8 cellular contexts compared by ENCODE assay signal in the genomic region with DNA sequence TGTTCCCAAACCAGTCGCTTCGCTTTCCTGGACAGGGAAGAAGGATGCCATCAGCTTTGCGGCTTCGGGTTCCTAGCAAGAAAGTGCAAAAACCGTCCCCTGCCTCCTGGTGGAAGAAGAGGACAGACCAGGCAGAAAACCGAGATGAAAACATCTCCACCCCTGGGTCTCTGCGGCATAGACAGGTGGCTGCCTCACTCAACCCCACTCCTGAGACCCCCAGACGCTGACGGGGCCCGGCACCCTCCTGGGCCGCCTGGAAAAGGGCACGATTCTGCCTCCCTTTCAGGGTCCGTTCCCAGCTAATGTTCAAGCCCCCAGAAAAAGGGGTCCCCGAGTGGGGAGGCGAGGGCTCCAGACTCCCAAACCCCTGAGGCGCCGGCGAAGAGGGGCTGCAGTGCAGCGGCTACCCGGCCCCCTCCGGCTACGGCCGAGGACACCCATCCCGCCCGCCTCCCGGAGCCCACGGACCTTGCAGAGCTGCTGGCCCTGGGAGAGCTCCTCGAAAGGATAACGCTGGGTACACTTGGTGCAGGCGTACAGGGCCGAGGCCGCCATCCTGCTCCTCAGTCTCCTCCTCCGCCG. TPM values are rescaled to one million over a fixed set of nuclear protein-coding genes. Genes with fewer than 3 reads are reported as not detected.
DNase-seq lines count a peak whose midpoint lies in the region; ATAC-seq and FAIRE-seq lines count a peak whose summit lies in the region.

No MANE protein-coding gene starts in this region.

- H3K9me3 Mint-ChIP-seq in T-helper 1 cell treated with Interleukin-12 subunit alpha and Interleukin-12 subunit beta and Interleukin-4 antibody, amounts not matched to agents 30 μg/mL and 1 μg/mL, for 36 hours, result no peaks in the 10 kb centered on the region
- no peaks in the 10 kb centered on the region for H3K9me3 Mint-ChIP-seq in dendritic cell treated with granulocyte-macrophage colony-stimulating factor and Interleukin-4, amounts not matched to agents 40 ng/mL and 50 ng/mL, for 4 days
- no peaks in the 10 kb centered on the region for H3K9me3 Mint-ChIP-seq in stimulated activated naive CD8-positive, alpha-beta T cell treated with anti-CD3 and anti-CD28 coated beads, Interleukin-15, amount 100 ng/mL, for 72 hours

- intact Hi-C loops in dendritic cell treated with granulocyte-macrophage colony-stimulating factor and Interleukin-4, amounts not matched to agents 40 ng/mL and 50 ng/mL, for 4 days (cut with micrococcal nuclease), result loop anchor here (1.0 to 10.0 kb wide), 4 partner anchors 601 to 1164 kb away; a partner anchor contains a TSS

- peak overlapping the region; percentile 29 for H2BK15ac ChIP-seq in mesenchymal stem cell (ENCODE audit: low read depth, poor library complexity, severe bottlenecking)

- peaks cover 3 to 38% of the 10 kb centered on the region in 2 experiments for H3K36me3 ChIP-seq in mesenchymal stem cell (ENCODE audit: control insufficient read depth in 1 of 2, insufficient read depth in 2 of 2, low read depth in 1 of 2, low read length in 2 of 2)

- peak overlapping the region; percentile 88 to 100 for H3K18ac ChIP-seq in mesenchymal stem cell (ENCODE audit: low read depth in 1 of 2, low read length in 2 of 2)

- peak overlapping the region; percentile 93 to 97 for H3K4me3 ChIP-seq in mesenchymal stem cell (ENCODE audit: insufficient read depth in 1 of 2, low read depth in 1 of 2, low read length in 2 of 2)

- peaks cover 28% of the 10 kb centered on the region for H3K36me3 Mint-ChIP-seq in T-helper 1 cell treated with Interleukin-12 subunit alpha and Interleukin-12 subunit beta and Interleukin-4 antibody, amounts not matched to agents 30 μg/mL and 1 μg/mL, for 36 hours (ENCODE audit: low read depth)
- peaks cover 57% of the 10 kb centered on the region for H3K36me3 Mint-ChIP-seq in dendritic cell treated with granulocyte-macrophage colony-stimulating factor and Interleukin-4, amounts not matched to agents 40 ng/mL and 50 ng/mL, for 4 days (ENCODE audit: low read depth)

- no peak for ATAC-seq in stimulated activated naive CD8-positive, alpha-beta T cell treated with anti-CD3 and anti-CD28 coated beads, Interleukin-15, amount 100 ng/mL, for 72 hours
- no peak for ATAC-seq in GM18861 (IDR thresholded peaks at IDR 0.05; ENCODE audit: unreplicated experiment)

- no peaks in the 10 kb centered on the region for H3K9me3 ChIP-seq in mesenchymal stem cell (ENCODE audit: control insufficient read depth, low read length)

- peak overlapping the region; percentile 90 for H2BK5ac ChIP-seq in mesenchymal stem cell (ENCODE audit: low read depth, low read length, poor library complexity, severe bottlenecking)

- H4K91ac ChIP-seq in mesenchymal stem cell (ENCODE audit: low read length), result no peak overlapping the region

- no peak overlapping the region for H2BK120ac ChIP-seq in mesenchymal stem cell (ENCODE audit: low read depth, low read length)

- under 1% methylated on average over 31 of the region's 34 CpGs for WGBS in mesenchymal stem cell

- H2AK5ac ChIP-seq in mesenchymal stem cell (ENCODE audit: low read length, severe bottlenecking), result no peak overlapping the region

- peak overlapping the region in 1 of 2 experiments; percentile 69 for H2BK12ac ChIP-seq in mesenchymal stem cell (ENCODE audit: low read length in 2 of 2)

- peak overlapping the region; percentile 89 for H4K8ac ChIP-seq in mesenchymal stem cell (ENCODE audit: low read length)

- H3K23ac ChIP-seq in mesenchymal stem cell (ENCODE audit: low read length in 2 of 2), result peak overlapping the region in 1 of 2 experiments; percentile 95

- peak overlapping the region; percentile 92 for H3K4me2 ChIP-seq in mesenchymal stem cell (ENCODE audit: low read length, poor library complexity, severe bottlenecking)

- H3K79me1 ChIP-seq in mesenchymal stem cell (replicated peaks; ENCODE audit: low read length, poor library complexity, severe bottlenecking), result peaks cover 14% of the 10 kb centered on the region

- peak overlapping the region; percentile 76 for H3K27ac ChIP-seq in mesenchymal stem cell (ENCODE audit: low read length, poor library complexity, severe bottlenecking)

- peak overlapping the region; percentile 96 for H3K9ac ChIP-seq in mesenchymal stem cell (ENCODE audit: low read length)

- peak overlapping the region; percentile 97 for H2AFZ ChIP-seq in mesenchymal stem cell (ENCODE audit: low read depth, low read length)

- H3K4ac ChIP-seq in mesenchymal stem cell (ENCODE audit: low read depth in 1 of 2, low read length in 2 of 2), result peak overlapping the region in 1 of 2 experiments; percentile 91

- peak overlapping the region; percentile 88 for H3K27ac Mint-ChIP-seq in T-helper 1 cell treated with Interleukin-12 subunit alpha and Interleukin-12 subunit beta and Interleukin-4 antibody, amounts not matched to agents 30 μg/mL and 1 μg/mL, for 36 hours
- H3K27ac Mint-ChIP-seq in dendritic cell treated with granulocyte-macrophage colony-stimulating factor and Interleukin-4, amounts not matched to agents 40 ng/mL and 50 ng/mL, for 4 days, result peak overlapping the region; percentile 100
- H3K27ac Mint-ChIP-seq in stimulated activated naive CD8-positive, alpha-beta T cell treated with anti-CD3 and anti-CD28 coated beads, Interleukin-15, amount 100 ng/mL, for 72 hours, result peak overlapping the region; percentile 100

- no peaks in the 10 kb centered on the region for H3K27me3 ChIP-seq in mesenchymal stem cell (ENCODE audit: control insufficient read depth in 1 of 2, insufficient read depth in 1 of 2, low read length in 2 of 2)

- DNase-seq in NCI-H82 (lab: John Stamatoyannopoulos, UW) (peak; percentile 52), NCI-H82 treated with DMSO at 0.1 percent for 48 hours (lab: John Stamatoyannopoulos, UW; ENCODE audit: unreplicated experiment) (no peak), HTR-8/SVneo (ENCODE audit: insufficient read length, low spot score) (peak; percentile 15), mesenchymal stem cell (peak; percentile 77)
- no peak for DNase-seq in stimulated activated naive CD8-positive, alpha-beta T cell treated with anti-CD3 and anti-CD28 coated beads, Interleukin-15, amount 100 ng/mL, for 72 hours

- H3K27me3 Mint-ChIP-seq in T-helper 1 cell treated with Interleukin-12 subunit alpha and Interleukin-12 subunit beta and Interleukin-4 antibody, amounts not matched to agents 30 μg/mL and 1 μg/mL, for 36 hours (ENCODE audit: low read depth), result no peaks in the 10 kb centered on the region
- no peaks in the 10 kb centered on the region for H3K27me3 Mint-ChIP-seq in dendritic cell treated with granulocyte-macrophage colony-stimulating factor and Interleukin-4, amounts not matched to agents 40 ng/mL and 50 ng/mL, for 4 days
- H3K27me3 Mint-ChIP-seq in stimulated activated naive CD8-positive, alpha-beta T cell treated with anti-CD3 and anti-CD28 coated beads, Interleukin-15, amount 100 ng/mL, for 72 hours, result no peaks in the 10 kb centered on the region

- H3K4me1 ChIP-seq in mesenchymal stem cell (ENCODE audit: control insufficient read depth, insufficient read depth, low read depth, low read length), result peaks cover 2% of the 10 kb centered on the region

- peak overlapping the region in 1 of 2 experiments; percentile 96 for H3K14ac ChIP-seq in mesenchymal stem cell (ENCODE audit: low read length in 2 of 2)

- H3K4me1 Mint-ChIP-seq in T-helper 1 cell treated with Interleukin-12 subunit alpha and Interleukin-12 subunit beta and Interleukin-4 antibody, amounts not matched to agents 30 μg/mL and 1 μg/mL, for 36 hours (ENCODE audit: low read depth), result peaks cover 44% of the 10 kb centered on the region
- H3K4me1 Mint-ChIP-seq in dendritic cell treated with granulocyte-macrophage colony-stimulating factor and Interleukin-4, amounts not matched to agents 40 ng/mL and 50 ng/mL, for 4 days (ENCODE audit: low read depth), result peaks cover 29% of the 10 kb centered on the region
- H3K4me1 Mint-ChIP-seq in stimulated activated naive CD8-positive, alpha-beta T cell treated with anti-CD3 and anti-CD28 coated beads, Interleukin-15, amount 100 ng/mL, for 72 hours, result peaks cover 35% of the 10 kb centered on the region

- H3K4me3 Mint-ChIP-seq in T-helper 1 cell treated with Interleukin-12 subunit alpha and Interleukin-12 subunit beta and Interleukin-4 antibody, amounts not matched to agents 30 μg/mL and 1 μg/mL, for 36 hours, result peak overlapping the region; percentile 94
- peak overlapping the region; percentile 99 for H3K4me3 Mint-ChIP-seq in dendritic cell treated with granulocyte-macrophage colony-stimulating factor and Interleukin-4, amounts not matched to agents 40 ng/mL and 50 ng/mL, for 4 days
- peak overlapping the region; percentile 98 to 100 for H3K4me3 Mint-ChIP-seq in stimulated activated naive CD8-positive, alpha-beta T cell treated with anti-CD3 and anti-CD28 coated beads, Interleukin-15, amount 100 ng/mL, for 72 hours

- no peak for FAIRE-seq in HTR-8/SVneo (lab: Jason Lieb, UNC)

RNA-seq across cellular contexts. Expression of a gene that starts 0.6 kb away (rescaled TPM):
- polyA plus RNA-seq in mesenchymal stem cell (2013, experiment 1 of 2), result 16.6 TPM
- 16.8 TPM for polyA plus RNA-seq in mesenchymal stem cell (2013, experiment 2 of 2)

RNA-seq across cellular contexts. Expression of a gene that starts 1.3 kb away (rescaled TPM):
- 25.9 TPM for polyA plus RNA-seq in mesenchymal stem cell (2013, experiment 1 of 2)
- 26.4 TPM for polyA plus RNA-seq in mesenchymal stem cell (2013, experiment 2 of 2)

Comparison
In these comparisons a context has a peak if more than half of its experiments do, and no peak if none do; other contexts are left out.
1. DNase-seq: peak in NCI-H82 (single experiment), HTR-8/SVneo (single experiment) and mesenchymal stem cell (single experiment); none in NCI-H82 treated with DMSO at 0.1 percent for 48 hours (single experiment) and stimulated activated naive CD8-positive, alpha-beta T cell treated with anti-CD3 and anti-CD28 coated beads, Interleukin-15, amount 100 ng/mL, for 72 hours (0 of 2).
2. Peak in every context shown above with its lines, with median percentiles within 50 percentile points of each other: H3K27ac Mint-ChIP-seq and H3K4me3 Mint-ChIP-seq.